1 cellular context compared by ENCODE assay signal in the genomic region with DNA sequence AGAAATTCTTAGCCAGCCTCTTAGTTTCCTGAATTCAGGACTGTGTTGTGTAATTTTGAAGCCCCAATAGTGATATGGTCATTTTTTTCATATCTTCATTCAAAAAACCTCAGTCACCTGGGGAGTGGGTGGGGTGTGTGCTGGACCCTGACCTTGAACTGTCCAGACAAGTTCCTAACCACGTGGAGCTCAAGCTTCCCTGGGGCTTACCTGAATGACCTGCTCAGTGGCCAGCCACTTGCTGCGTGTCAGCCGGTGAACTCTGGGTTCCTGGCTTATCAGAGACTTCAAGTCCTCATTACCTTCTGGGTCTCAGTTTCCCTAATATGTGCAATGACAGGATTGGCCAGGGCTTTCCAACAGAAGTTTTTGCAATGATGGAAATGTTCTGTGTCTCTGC.
TF ChIP-seq lines count a peak whose summit lies in the region.

No MANE protein-coding gene starts in this region.

TF ChIP-seq in HepG2, 621 proteins besides CTCF, POLR2A, EP300 and RAD21 (continued from another document):
- TF ChIP-seq, protein P1, sequence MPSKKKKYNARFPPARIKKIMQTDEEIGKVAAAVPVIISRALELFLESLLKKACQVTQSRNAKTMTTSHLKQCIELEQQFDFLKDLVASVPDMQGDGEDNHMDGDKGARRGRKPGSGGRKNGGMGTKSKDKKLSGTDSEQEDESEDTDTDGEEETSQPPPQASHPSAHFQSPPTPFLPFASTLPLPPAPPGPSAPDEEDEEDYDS (CRISPR knock-in tag; IDR thresholded peaks at IDR 0.05) = no peak
- TF ChIP-seq, protein P2, sequence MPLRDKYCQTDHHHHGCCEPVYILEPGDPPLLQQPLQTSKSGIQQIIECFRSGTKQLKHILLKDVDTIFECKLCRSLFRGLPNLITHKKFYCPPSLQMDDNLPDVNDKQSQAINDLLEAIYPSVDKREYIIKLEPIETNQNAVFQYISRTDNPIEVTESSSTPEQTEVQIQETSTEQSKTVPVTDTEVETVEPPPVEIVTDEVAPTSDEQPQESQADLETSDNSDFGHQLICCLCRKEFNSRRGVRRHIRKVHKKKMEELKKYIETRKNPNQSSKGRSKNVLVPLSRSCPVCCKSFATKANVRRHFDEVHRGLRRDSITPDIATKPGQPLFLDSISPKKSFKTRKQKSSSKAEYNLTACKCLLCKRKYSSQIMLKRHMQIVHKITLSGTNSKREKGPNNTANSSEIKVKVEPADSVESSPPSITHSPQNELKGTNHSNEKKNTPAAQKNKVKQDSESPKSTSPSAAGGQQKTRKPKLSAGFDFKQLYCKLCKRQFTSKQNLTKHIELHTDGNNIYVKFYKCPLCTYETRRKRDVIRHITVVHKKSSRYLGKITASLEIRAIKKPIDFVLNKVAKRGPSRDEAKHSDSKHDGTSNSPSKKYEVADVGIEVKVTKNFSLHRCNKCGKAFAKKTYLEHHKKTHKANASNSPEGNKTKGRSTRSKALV (CRISPR knock-in tag; IDR thresholded peaks at IDR 0.05) = no peak
